ENCODE assay signal across 20 cellular contexts in the genomic region with DNA sequence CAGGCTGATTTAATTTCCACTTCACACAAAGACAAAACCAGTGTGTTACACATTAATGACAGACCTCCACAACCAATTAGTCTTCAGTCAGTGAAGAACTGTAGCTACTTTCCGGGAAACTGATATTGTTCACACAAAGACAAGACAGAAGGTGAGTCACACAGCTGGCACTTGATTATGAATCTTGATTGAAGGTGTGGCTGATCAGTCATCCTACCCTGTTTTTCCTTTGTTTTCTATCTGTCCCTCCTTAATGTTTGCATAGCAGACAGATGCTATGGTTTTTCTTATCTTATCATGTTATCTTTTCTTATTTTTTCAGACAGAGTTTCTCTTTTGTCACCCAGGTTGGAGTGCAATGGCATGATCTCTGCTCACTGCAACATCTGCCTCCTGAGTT.
A peak's percentile ranks its signal among the peaks of the same experiment; 100 is the strongest.
DNase-seq lines count a peak whose midpoint lies in the region; ATAC-seq and TF ChIP-seq lines count a peak whose summit lies in the region.
"Had no signal": no experiment of that assay in that cellular context is flagged by ENCODE, and none has a peak within 500 bp of the region (broad histone marks: within the 10 kb centered on the region; RNA-seq: fewer than 3 reads in every experiment).

No MANE protein-coding gene starts in this region.

- no peaks in the 10 kb centered on the region for H3K36me3 ChIP-seq in Caco-2 (ENCODE audit: control insufficient read depth, insufficient read depth, low read length)
- H3K36me3 ChIP-seq in hepatocyte (replicated peaks; ENCODE audit: insufficient read depth, low read depth), result no peaks in the 10 kb centered on the region
- H3K36me3 ChIP-seq: lower lobe of right lung, right lobe of liver, SJCRH30, stomach had no signal

- H3K9me3 ChIP-seq in Caco-2 (no peaks in the 10 kb centered on the region; the same call in 1 of the 2 replicates), hepatocyte (ENCODE audit: low read depth) (no peaks in the 10 kb centered on the region)
- H3K9me3 ChIP-seq: lower lobe of right lung, right lobe of liver, SJCRH30, stomach had no signal

- H4K20me1 ChIP-seq in hepatocyte (ENCODE audit: insufficient read depth, poor library complexity, severe bottlenecking), result no peaks in the 10 kb centered on the region

- 0 out of 2 replicates have a peak, but pooled peaks cover 3% of the 10 kb centered on the region for H3K4me1 ChIP-seq in Caco-2
- H3K4me1 ChIP-seq in hepatocyte (ENCODE audit: insufficient read depth), result no peaks in the 10 kb centered on the region
- H3K4me1 ChIP-seq: lower lobe of right lung, right lobe of liver, SJCRH30, stomach had no signal

- no peak for DNase-seq in Caco-2
- DNase-seq in HT1080 (ENCODE audit: low read depth), result peak; percentile 74
- peak; percentile 30 for DNase-seq in SW480 (ENCODE audit: low spot score)
- DNase-seq in hepatocyte (ENCODE audit: low spot score), result peak; percentile 10
- no peak for DNase-seq in DMS153 (lab: John Stamatoyannopoulos, UW)
- DNase-seq: activated CD4-positive, CD25-positive, alpha-beta regulatory T cell treated with anti-CD3 and anti-CD28 coated beads, Interleukin-2, amount 50 U/mL, for 72 hours; activated CD8-positive, alpha-beta memory T cell treated with anti-CD3 and anti-CD28 coated beads, Interleukin-2, amount 50 U/mL, for 4 hours; erythroblast; Kasumi-1; lower lobe of right lung; NCI-H1436; NCI-H345; right lobe of liver; SJCRH30; stomach; T-helper 9 cell had no signal

- ATAC-seq in HG03095 (IDR thresholded peaks at IDR 0.05; ENCODE audit: unreplicated experiment) (no peak), GM21360 (IDR thresholded peaks at IDR 0.05; ENCODE audit: unreplicated experiment) (no peak), HG02571 (IDR thresholded peaks at IDR 0.05; ENCODE audit: unreplicated experiment) (no peak)
- ATAC-seq: lower lobe of right lung, right lobe of liver had no signal

- no peaks in the 10 kb centered on the region for H3K36me3 Mint-ChIP-seq in Caco-2 (ENCODE audit: insufficient read depth, unreplicated experiment)

- peaks cover 8% of the 10 kb centered on the region for H3K9me3 Mint-ChIP-seq in Caco-2 (ENCODE audit: unreplicated experiment)

- CTCF ChIA-PET in Caco-2 (lab: Charles Lee), result no interaction called here

- H3K27me3 Mint-ChIP-seq in Caco-2 (ENCODE audit: insufficient read depth, unreplicated experiment), result no peaks in the 10 kb centered on the region

- no peak overlapping the region for H2AFZ ChIP-seq in hepatocyte

- no peak overlapping the region for H3K27ac ChIP-seq in hepatocyte
- H3K27ac ChIP-seq: coronary artery, lower lobe of right lung, right lobe of liver, SJCRH30, stomach had no signal

- no peak overlapping the region for H3K4me3 ChIP-seq in Caco-2 (ENCODE audit: low read depth, low read length)
- H3K4me3 ChIP-seq in hepatocyte, result no peak overlapping the region
- H3K4me3 ChIP-seq: coronary artery, lower lobe of right lung, right lobe of liver, SJCRH30, stomach had no signal

- no peaks in the 10 kb centered on the region for H3K79me2 ChIP-seq in hepatocyte

- no peak overlapping the region for H3K4me2 ChIP-seq in hepatocyte

- H3K4me1 Mint-ChIP-seq in Caco-2 (ENCODE audit: low read depth, unreplicated experiment), result peaks cover 19% of the 10 kb centered on the region

- no peaks in the 10 kb centered on the region for H3K9me2 ChIP-seq in hepatocyte (replicated peaks; ENCODE audit: insufficient read depth)

- POLR2A ChIA-PET in Caco-2 (lab: Charles Lee), result no interaction called here

- no peaks in the 10 kb centered on the region for H3K27me3 ChIP-seq in Caco-2 (replicated peaks; ENCODE audit: control insufficient read depth, insufficient read depth, low read length)
- H3K27me3 ChIP-seq in hepatocyte, result no peaks in the 10 kb centered on the region
- H3K27me3 ChIP-seq: right lobe of liver, SJCRH30, stomach had no signal

- H3K4me3 Mint-ChIP-seq in Caco-2 (ENCODE audit: unreplicated experiment), result no peak overlapping the region

- no peak for TF ChIP-seq CTCF in Caco-2 (IDR thresholded peaks at IDR 0.05; ENCODE audit: insufficient read depth in 1 of 2, low read depth in 1 of 2, low read length in 1 of 2, severe bottlenecking in 1 of 2, unreplicated experiment in 1 of 2)
- no peak for TF ChIP-seq CTCF in hepatocyte (IDR thresholded peaks at IDR 0.05; ENCODE audit: poor library complexity)

- intact Hi-C loops in Caco-2 (cut with micrococcal nuclease; ENCODE audit: unreplicated experiment), result no loop called here

- WGBS in hepatocyte (ENCODE audit: low lambda C conversion rate, missing lambda C conversion rate), result 38% methylated on average over 1 of the region's 1 CpG

- H3K27ac Mint-ChIP-seq in Caco-2 (ENCODE audit: unreplicated experiment), result peak overlapping the region; percentile 72

- BruUV-seq in Caco-2 (replicated peaks; lab: Mats Ljungman, UMichigan), result no TSS peak

Comparison
In these comparisons a context has a peak if more than half of its experiments do, and no peak if none do; other contexts are left out.
1. DNase-seq: peak in HT1080 (single experiment), SW480 (single experiment) and hepatocyte (single experiment); none in Caco-2 (0 of 2) and DMS153 (single experiment).